1 cellular context compared by ENCODE assay signal in the genomic region with DNA sequence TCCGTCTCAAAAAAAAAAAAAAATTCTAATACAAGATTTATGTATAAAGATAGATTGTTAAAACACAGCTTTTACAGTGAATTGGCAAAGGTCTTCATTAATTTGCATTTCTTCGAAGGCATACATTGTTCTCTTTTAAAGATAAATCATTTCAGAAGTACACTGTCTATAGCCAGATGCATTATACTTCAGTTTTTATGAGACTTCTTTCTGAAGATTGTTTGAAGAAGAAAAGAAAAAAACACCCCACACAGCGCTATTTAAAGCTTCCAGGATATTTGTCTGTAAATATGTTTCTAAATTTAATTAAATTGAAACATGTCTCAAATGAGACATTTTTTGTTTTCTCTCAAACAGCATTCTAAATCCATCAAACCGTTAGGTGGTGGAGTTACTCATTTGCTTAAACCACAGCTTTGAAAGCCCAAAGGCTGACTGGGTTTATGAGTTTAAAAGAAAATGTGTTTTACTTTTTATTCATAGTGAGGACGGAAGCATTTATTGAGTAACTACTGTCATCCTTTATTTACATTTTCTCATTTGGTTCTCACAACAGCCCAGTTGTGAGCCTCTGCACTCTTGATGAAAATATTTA.
TF ChIP-seq lines count a peak whose summit lies in the region.

No MANE protein-coding gene starts in this region.

TF ChIP-seq in HepG2, 621 proteins besides CTCF, POLR2A, EP300 and RAD21:
- TF ChIP-seq ARID3A (IDR thresholded peaks at IDR 0.05; ENCODE audit: low read depth, low read length) = no peak
- no peak for TF ChIP-seq ZNF577 (CRISPR knock-in tag; IDR thresholded peaks at IDR 0.05; ENCODE audit: borderline replicate concordance, low read depth)
- no peak for TF ChIP-seq NFYC (CRISPR knock-in tag; IDR thresholded peaks at IDR 0.05)
- no peak for TF ChIP-seq TBX3 (IDR thresholded peaks at IDR 0.05; ENCODE audit: borderline replicate concordance)
- no peak for TF ChIP-seq SALL1 (CRISPR knock-in tag; IDR thresholded peaks at IDR 0.05)
- no peak for TF ChIP-seq GLI4 (CRISPR knock-in tag; IDR thresholded peaks at IDR 0.05; ENCODE audit: borderline replicate concordance)
- no peak for TF ChIP-seq ZNF83 (CRISPR knock-in tag; IDR thresholded peaks at IDR 0.05; ENCODE audit: borderline replicate concordance)
- TF ChIP-seq TBX2 (CRISPR knock-in tag; IDR thresholded peaks at IDR 0.05; ENCODE audit: borderline replicate concordance) = no peak
- TF ChIP-seq TP53 (CRISPR knock-in tag; conservative IDR thresholded peaks at IDR 0.05) = no peak
- no peak for TF ChIP-seq ZNF224 (CRISPR knock-in tag; IDR thresholded peaks at IDR 0.05)
- TF ChIP-seq, protein P1, sequence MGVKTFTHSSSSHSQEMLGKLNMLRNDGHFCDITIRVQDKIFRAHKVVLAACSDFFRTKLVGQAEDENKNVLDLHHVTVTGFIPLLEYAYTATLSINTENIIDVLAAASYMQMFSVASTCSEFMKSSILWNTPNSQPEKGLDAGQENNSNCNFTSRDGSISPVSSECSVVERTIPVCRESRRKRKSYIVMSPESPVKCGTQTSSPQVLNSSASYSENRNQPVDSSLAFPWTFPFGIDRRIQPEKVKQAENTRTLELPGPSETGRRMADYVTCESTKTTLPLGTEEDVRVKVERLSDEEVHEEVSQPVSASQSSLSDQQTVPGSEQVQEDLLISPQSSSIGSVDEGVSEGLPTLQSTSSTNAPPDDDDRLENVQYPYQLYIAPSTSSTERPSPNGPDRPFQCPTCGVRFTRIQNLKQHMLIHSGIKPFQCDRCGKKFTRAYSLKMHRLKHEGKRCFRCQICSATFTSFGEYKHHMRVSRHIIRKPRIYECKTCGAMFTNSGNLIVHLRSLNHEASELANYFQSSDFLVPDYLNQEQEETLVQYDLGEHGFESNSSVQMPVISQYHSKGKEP (CRISPR knock-in tag; IDR thresholded peaks at IDR 0.05) = no peak
- no peak for TF ChIP-seq SMAD3 (CRISPR knock-in tag; IDR thresholded peaks at IDR 0.05)
- TF ChIP-seq ERF (CRISPR knock-in tag; IDR thresholded peaks at IDR 0.05) = no peak
- TF ChIP-seq ZBED4 (CRISPR knock-in tag; IDR thresholded peaks at IDR 0.05; ENCODE audit: borderline replicate concordance) = no peak
- no peak for TF ChIP-seq ZNF292 (CRISPR knock-in tag; IDR thresholded peaks at IDR 0.05; ENCODE audit: borderline replicate concordance, low read depth)
- TF ChIP-seq RXRA (CRISPR knock-in tag; IDR thresholded peaks at IDR 0.05) = no peak
- no peak for TF ChIP-seq ZNF607 (CRISPR knock-in tag; IDR thresholded peaks at IDR 0.05; ENCODE audit: borderline replicate concordance)
